Comparison of ENCODE assay signal across 17 cellular contexts in the genomic region with DNA sequence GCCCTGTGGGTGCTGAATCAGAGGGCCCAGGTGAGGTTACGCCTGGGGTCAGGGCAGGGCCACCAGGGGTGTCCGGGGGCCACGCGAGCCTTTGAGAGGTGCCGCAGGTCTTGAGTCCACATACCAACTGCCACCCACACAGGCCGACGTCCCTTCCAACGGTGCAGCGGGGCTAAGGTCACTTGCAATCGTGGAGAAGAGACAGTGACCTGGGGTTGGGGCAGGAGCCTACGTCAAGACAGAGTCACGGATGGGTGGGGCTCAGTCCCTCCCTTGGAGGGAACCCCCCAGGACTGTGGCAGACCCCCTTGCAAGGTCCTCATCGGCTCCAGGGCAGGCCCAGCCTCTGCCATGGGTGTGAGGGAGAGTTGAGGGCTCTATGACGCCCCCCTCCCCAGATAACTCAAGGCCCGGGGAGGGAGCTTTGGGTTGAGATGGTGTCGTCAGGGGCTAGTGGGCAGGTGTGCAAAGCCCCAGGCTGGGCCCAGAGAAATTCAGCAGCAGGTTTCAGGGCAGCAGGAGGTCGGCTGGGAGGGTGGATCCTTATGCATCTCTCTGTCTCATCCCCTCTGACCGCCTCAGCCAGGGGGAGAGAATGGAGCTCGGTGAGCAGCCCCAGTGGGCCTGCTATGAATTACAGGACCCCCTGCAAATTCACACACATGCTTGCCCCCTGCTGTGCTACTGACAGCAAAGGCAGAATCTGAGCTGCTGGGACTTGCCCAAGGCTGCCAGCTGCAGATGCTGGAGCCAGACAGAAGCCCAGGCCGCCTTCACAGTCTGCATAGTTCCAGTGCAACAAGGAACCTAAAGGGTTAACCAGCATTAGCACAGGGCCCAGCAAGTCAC. TPM values are rescaled to one million over a fixed set of nuclear protein-coding genes. Genes with fewer than 3 reads are reported as not detected.
DNase-seq lines count a peak whose midpoint lies in the region; ATAC-seq and TF ChIP-seq lines count a peak whose summit lies in the region.
"Had no signal": no experiment of that assay in that cellular context is flagged by ENCODE, and none has a peak within 500 bp of the region (broad histone marks: within the 10 kb centered on the region; RNA-seq: fewer than 3 reads in every experiment).

No MANE protein-coding gene starts in this region.

- TF ChIP-seq CTCF in osteocyte (IDR thresholded peaks at IDR 0.05) (peak; percentile 11), GM10266 (IDR thresholded peaks at IDR 0.05; ENCODE audit: control insufficient read depth, insufficient read depth, low read depth, missing control alignments) (no peak)

- H3K4me3 Mint-ChIP-seq in T-helper 2 cell treated with Interferon-gamma antibody and Interleukin-4, amounts not matched to agents 5 μg/mL and 100 μg/mL, for 36 hours, result no peak overlapping the region
- no peak overlapping the region for H3K4me3 Mint-ChIP-seq in osteocyte (ENCODE audit: unreplicated experiment)
- H3K4me3 Mint-ChIP-seq: memory B cell; T-helper 1 cell treated with Interleukin-12 subunit alpha and Interleukin-12 subunit beta and Interleukin-4 antibody, amounts not matched to agents 30 μg/mL and 1 μg/mL, for 36 hours had no signal

- no peak overlapping the region for H3K27ac Mint-ChIP-seq in T-helper 2 cell treated with Interferon-gamma antibody and Interleukin-4, amounts not matched to agents 5 μg/mL and 100 μg/mL, for 36 hours
- H3K27ac Mint-ChIP-seq in osteocyte (ENCODE audit: unreplicated experiment), result no peak overlapping the region
- H3K27ac Mint-ChIP-seq: memory B cell; T-helper 1 cell treated with Interleukin-12 subunit alpha and Interleukin-12 subunit beta and Interleukin-4 antibody, amounts not matched to agents 30 μg/mL and 1 μg/mL, for 36 hours had no signal

- H3K27me3 Mint-ChIP-seq in T-helper 2 cell treated with Interferon-gamma antibody and Interleukin-4, amounts not matched to agents 5 μg/mL and 100 μg/mL, for 36 hours (ENCODE audit: low read depth), result peaks cover 3% of the 10 kb centered on the region
- H3K27me3 Mint-ChIP-seq in osteocyte (ENCODE audit: unreplicated experiment), result no peaks in the 10 kb centered on the region

- H3K9me3 Mint-ChIP-seq in T-helper 2 cell treated with Interferon-gamma antibody and Interleukin-4, amounts not matched to agents 5 μg/mL and 100 μg/mL, for 36 hours, result peaks cover 4% of the 10 kb centered on the region
- H3K9me3 Mint-ChIP-seq in osteocyte (ENCODE audit: unreplicated experiment), result no peaks in the 10 kb centered on the region

- no peak for ATAC-seq in GM21423 (IDR thresholded peaks at IDR 0.05; ENCODE audit: unreplicated experiment)

- H3K36me3 Mint-ChIP-seq in T-helper 2 cell treated with Interferon-gamma antibody and Interleukin-4, amounts not matched to agents 5 μg/mL and 100 μg/mL, for 36 hours (ENCODE audit: low read depth), result no peaks in the 10 kb centered on the region
- no peaks in the 10 kb centered on the region for H3K36me3 Mint-ChIP-seq in osteocyte (ENCODE audit: unreplicated experiment)

- peaks cover 2% of the 10 kb centered on the region for H3K4me1 Mint-ChIP-seq in T-helper 2 cell treated with Interferon-gamma antibody and Interleukin-4, amounts not matched to agents 5 μg/mL and 100 μg/mL, for 36 hours (ENCODE audit: low read depth)
- H3K4me1 Mint-ChIP-seq in osteocyte (ENCODE audit: unreplicated experiment), result peaks cover 47% of the 10 kb centered on the region
- H3K4me1 Mint-ChIP-seq: memory B cell had no signal

- DNase-seq in T-helper 2 cell treated with Interferon-gamma antibody and Interleukin-4, amounts not matched to agents 5 μg/mL and 100 μg/mL, for 36 hours (ENCODE audit: low spot score), result peak; percentile 1
- DNase-seq in T-helper 2 cell (no peak), NCI-H524 treated with DMSO at 0.1 percent for 48 hours (lab: John Stamatoyannopoulos, UW) (peak; percentile 33), epithelial cell of prostate (ENCODE audit: low read depth, low spot score) (no peak), osteocyte (ENCODE audit: extremely low spot score, unreplicated experiment) (peak; percentile 85), GM10266 (ENCODE audit: extremely low spot score) (no peak), middle frontal gyrus (ENCODE audit: extremely low spot score, low spot score) (no peak)
- DNase-seq: activated gamma-delta T cell treated with Interleukin-2 at 50 U/mL for 16 hours, Calu3, hypothalamus, NCI-H1105, NCI-H510A, nucleus accumbens had no signal

- peak overlapping the region; percentile 73 for H3K27ac ChIP-seq in epithelial cell of prostate
- H3K27ac ChIP-seq: Peyer's patch had no signal

RNA-seq across cellular contexts. Expression of a gene that starts 60.0 kb away (rescaled TPM):
- total RNA-seq in osteocyte, result 1.6 and 1.8 TPM in 2 replicates

Comparison
In these comparisons a context has a peak if more than half of its experiments do, and no peak if none do; other contexts are left out.
1. DNase-seq: peak in T-helper 2 cell treated with Interferon-gamma antibody and Interleukin-4, amounts not matched to agents 5 μg/mL and 100 μg/mL, for 36 hours (single experiment), NCI-H524 treated with DMSO at 0.1 percent for 48 hours (single experiment) and osteocyte (single experiment); none in T-helper 2 cell (0 of 5), epithelial cell of prostate (single experiment), GM10266 (single experiment) and middle frontal gyrus (single experiment).